1 cellular context compared by ENCODE assay signal in the genomic region with DNA sequence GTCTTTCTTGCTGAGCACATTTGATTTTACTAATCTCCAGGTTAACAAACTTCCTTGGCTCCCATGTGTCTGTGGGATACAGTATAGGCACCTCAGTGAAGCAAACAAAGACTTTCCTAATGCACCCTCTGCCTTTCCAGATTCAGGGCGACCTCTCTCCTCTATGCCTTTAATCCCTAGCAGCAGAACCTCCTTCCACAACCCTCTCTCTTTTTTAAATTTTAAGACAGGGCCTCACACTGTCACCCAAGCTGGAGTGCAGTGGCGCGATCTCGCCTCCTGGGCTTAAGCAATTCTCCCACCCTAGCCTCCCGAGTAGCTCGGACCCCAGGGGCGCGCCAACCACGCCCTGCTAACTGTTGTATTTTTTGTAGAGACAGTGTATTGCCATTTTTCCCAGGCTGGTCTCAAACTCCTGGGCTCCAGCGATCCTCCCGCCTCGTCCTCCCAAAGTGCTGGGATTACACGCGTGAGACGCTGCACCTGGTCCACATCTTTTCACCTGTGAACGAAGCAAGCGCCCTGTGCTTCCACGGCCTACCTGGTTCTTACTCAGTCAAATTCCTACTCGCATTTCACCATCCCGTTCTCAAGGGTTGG.
TF ChIP-seq lines count a peak whose summit lies in the region.

No MANE protein-coding gene starts in this region.

TF ChIP-seq in HepG2, 621 proteins besides CTCF, POLR2A, EP300 and RAD21:
- TF ChIP-seq PAXIP1 (CRISPR knock-in tag; conservative IDR thresholded peaks at IDR 0.05) (no peak), HOXA9 (CRISPR knock-in tag; IDR thresholded peaks at IDR 0.05; ENCODE audit: borderline replicate concordance) (no peak), MBNL3 (CRISPR knock-in tag; conservative IDR thresholded peaks at IDR 0.05) (no peak), FOXK2 (IDR thresholded peaks at IDR 0.05) (no peak), ZNF704 (CRISPR knock-in tag; IDR thresholded peaks at IDR 0.05; ENCODE audit: borderline replicate concordance) (no peak), HIVEP1 (CRISPR knock-in tag; IDR thresholded peaks at IDR 0.05) (no peak), TBX3 (IDR thresholded peaks at IDR 0.05; ENCODE audit: borderline replicate concordance) (no peak), PRPF4 (IDR thresholded peaks at IDR 0.05; ENCODE audit: low read depth, low read length, poor library complexity, severe bottlenecking) (no peak), POGK (CRISPR knock-in tag; conservative IDR thresholded peaks at IDR 0.05) (no peak), ZNF230 (CRISPR knock-in tag; IDR thresholded peaks at IDR 0.05) (no peak)
- TF ChIP-seq, protein P1, sequence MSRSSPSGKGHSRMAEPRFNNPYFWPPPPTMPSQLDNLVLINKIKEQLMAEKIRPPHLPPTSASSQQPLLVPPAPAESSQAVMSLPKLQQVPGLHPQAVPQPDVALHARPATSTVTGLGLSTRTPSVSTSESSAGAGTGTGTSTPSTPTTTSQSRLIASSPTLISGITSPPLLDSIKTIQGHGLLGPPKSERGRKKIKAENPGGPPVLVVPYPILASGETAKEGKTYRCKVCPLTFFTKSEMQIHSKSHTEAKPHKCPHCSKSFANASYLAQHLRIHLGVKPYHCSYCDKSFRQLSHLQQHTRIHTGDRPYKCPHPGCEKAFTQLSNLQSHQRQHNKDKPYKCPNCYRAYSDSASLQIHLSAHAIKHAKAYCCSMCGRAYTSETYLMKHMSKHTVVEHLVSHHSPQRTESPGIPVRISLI (CRISPR knock-in tag; IDR thresholded peaks at IDR 0.05; ENCODE audit: borderline replicate concordance) = no peak
- TF ChIP-seq, protein P2, sequence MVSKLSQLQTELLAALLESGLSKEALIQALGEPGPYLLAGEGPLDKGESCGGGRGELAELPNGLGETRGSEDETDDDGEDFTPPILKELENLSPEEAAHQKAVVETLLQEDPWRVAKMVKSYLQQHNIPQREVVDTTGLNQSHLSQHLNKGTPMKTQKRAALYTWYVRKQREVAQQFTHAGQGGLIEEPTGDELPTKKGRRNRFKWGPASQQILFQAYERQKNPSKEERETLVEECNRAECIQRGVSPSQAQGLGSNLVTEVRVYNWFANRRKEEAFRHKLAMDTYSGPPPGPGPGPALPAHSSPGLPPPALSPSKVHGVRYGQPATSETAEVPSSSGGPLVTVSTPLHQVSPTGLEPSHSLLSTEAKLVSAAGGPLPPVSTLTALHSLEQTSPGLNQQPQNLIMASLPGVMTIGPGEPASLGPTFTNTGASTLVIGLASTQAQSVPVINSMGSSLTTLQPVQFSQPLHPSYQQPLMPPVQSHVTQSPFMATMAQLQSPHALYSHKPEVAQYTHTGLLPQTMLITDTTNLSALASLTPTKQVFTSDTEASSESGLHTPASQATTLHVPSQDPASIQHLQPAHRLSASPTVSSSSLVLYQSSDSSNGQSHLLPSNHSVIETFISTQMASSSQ (IDR thresholded peaks at IDR 0.05; ENCODE audit: low read depth) = no peak
- TF ChIP-seq, protein P2 (CRISPR knock-in tag; IDR thresholded peaks at IDR 0.05; ENCODE audit: borderline replicate concordance) = no peak
